In the genomic region with DNA sequence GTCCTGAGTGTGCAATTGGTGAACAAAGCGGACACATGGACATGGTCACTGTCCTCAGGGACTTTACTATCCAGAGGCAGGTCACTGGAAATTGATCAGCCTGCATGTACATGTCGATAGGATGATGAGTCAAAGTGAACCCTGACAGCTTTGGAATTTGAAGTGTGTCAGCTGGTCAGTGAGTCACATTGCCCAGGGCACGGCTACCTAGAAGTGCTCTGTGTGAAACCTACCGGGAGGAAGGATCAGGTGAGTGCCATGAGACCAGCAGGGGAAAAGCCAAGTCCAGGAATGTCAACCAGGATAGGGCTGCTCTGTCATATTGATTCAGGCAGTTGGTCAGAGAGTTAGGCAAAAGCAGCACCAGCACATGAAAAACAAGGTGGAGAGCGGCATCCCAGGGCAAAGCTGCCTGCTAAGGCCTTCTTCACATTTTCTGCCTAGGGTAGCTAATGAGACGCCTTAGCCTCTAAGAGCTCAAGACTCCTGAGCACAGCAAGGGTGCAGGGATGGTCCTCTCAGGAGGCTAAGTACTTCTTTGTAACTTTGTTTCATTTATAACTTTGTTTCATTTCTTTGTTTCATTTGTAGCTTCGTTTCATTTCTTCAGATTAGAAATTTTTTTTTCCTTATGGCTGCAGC, we compare ENCODE assay signal across 9 cellular contexts. TPM values are rescaled to one million over a fixed set of nuclear protein-coding genes. Genes with fewer than 3 reads are reported as not detected.
DNase-seq lines count a peak whose midpoint lies in the region; ATAC-seq, FAIRE-seq and TF ChIP-seq lines count a peak whose summit lies in the region.
"Had no signal": no experiment of that assay in that cellular context is flagged by ENCODE, and none has a peak within 500 bp of the region (broad histone marks: within the 10 kb centered on the region; RNA-seq: fewer than 3 reads in every experiment).

No MANE protein-coding gene starts in this region.

- no peaks in the 10 kb centered on the region for H3K79me2 ChIP-seq in K562 (ENCODE audit: control insufficient read depth, insufficient read depth, low read length)

- H3K4me1 Mint-ChIP-seq in natural killer cell treated with Interleukin-12 subunit alpha and Interleukin-12 subunit beta and Interleukin-15 and Interleukin-18, amount 100 ng/mL, for 72 hours (ENCODE audit: low read depth in 2 of 2): peaks cover 40 to 59% of the 10 kb centered on the region in 2 donors

- 37% methylated on average over 7 of the region's 7 CpGs for WGBS in K562 (ENCODE audit: insufficient coverage, low coverage, missing lambda C conversion rate)

- POLR2A ChIA-PET in K562 (lab: Yijun Ruan, JAX): interaction anchor here (0.6 to 1.1 kb wide), 2 partner anchors 9 to 19 kb away, joined by 3 to 4 read pairs; a partner anchor contains a TSS

- intact Hi-C loops in K562 (cut with micrococcal nuclease): no loop called here

- peaks cover 0 to 16% of the 10 kb centered on the region in 2 donors for H3K27me3 Mint-ChIP-seq in natural killer cell treated with Interleukin-12 subunit alpha and Interleukin-12 subunit beta and Interleukin-15 and Interleukin-18, amount 100 ng/mL, for 72 hours

- H4K20me1 ChIP-seq in K562 (replicated peaks; ENCODE audit: control insufficient read depth, insufficient read depth, low read length): no peaks in the 10 kb centered on the region

- peak overlapping the region; percentile 20; the same call in 1 of the 2 replicates for H2AFZ ChIP-seq in K562 (ENCODE audit: low read depth, low read length)

- DNase-seq in ELR (ENCODE audit: low read depth): peak; percentile 70
- DNase-seq in HPDE6-E6E7 (ENCODE audit: extremely low spot score): peak; percentile 94
- DNase-seq in K562 (ENCODE audit: extremely low read depth in 1 of 4, low spot score in 3 of 4): no peak
- no peak for DNase-seq in natural killer cell treated with Interleukin-12 subunit alpha and Interleukin-12 subunit beta and Interleukin-15 and Interleukin-18, amount 100 ng/mL, for 72 hours (ENCODE audit: low spot score)
- no peak for DNase-seq in NCI-H1930 (lab: John Stamatoyannopoulos, UW)
- DNase-seq in NCI-H2029 treated with DMSO at 0.1 percent for 48 hours (lab: John Stamatoyannopoulos, UW): no peak
- no peak for DNase-seq in anterior cingulate cortex (lab: John Stamatoyannopoulos, UW)

- H3K9me3 Mint-ChIP-seq in natural killer cell treated with Interleukin-12 subunit alpha and Interleukin-12 subunit beta and Interleukin-15 and Interleukin-18, amount 100 ng/mL, for 72 hours: no peaks in the 10 kb centered on the region
- H3K9me3 Mint-ChIP-seq: brain had no signal

- in situ Hi-C loops in K562 (cut with MboI): no loop called here

- H3K27ac ChIP-seq in K562 (ENCODE audit: extremely low read depth, low read depth, low read length): no peak overlapping the region

- H3K9me1 ChIP-seq in K562 (ENCODE audit: control insufficient read depth, insufficient read depth, low read length): no peaks in the 10 kb centered on the region

- no peak for TF ChIP-seq RAD21 in K562 (CRISPR knock-in tag; conservative IDR thresholded peaks at IDR 0.05 in 1 of 2, IDR thresholded peaks at IDR 0.05 in 1 of 2)

- H3K4me1 ChIP-seq in K562 (replicated peaks in 1 of 2; ENCODE audit: control insufficient read depth in 2 of 2, insufficient read depth in 2 of 2, low read length in 2 of 2): peaks cover 3 to 7% of the 10 kb centered on the region in 2 experiments; a peak in 3 of 5 replicates

- H3K9ac ChIP-seq in K562 (ENCODE audit: insufficient read depth in 1 of 2, low read depth in 2 of 2, low read length in 2 of 2): peak overlapping the region in 1 of 2 experiments; percentile 17; a peak in 1 of 4 replicates

- H3K36me3 ChIP-seq in K562 (ENCODE audit: control insufficient read depth, insufficient read depth, low read length): no peaks in the 10 kb centered on the region

- H3K4me3 Mint-ChIP-seq in natural killer cell treated with Interleukin-12 subunit alpha and Interleukin-12 subunit beta and Interleukin-15 and Interleukin-18, amount 100 ng/mL, for 72 hours: peak overlapping the region; percentile 12
- H3K4me3 Mint-ChIP-seq: brain had no signal

- no peak overlapping the region for H3K4me2 ChIP-seq in K562 (ENCODE audit: insufficient read depth, low read length)

- BruUV-seq in K562 (replicated peaks; lab: Mats Ljungman, UMichigan): no TSS peak

- peak; percentile 67 for FAIRE-seq in K562 (lab: Jason Lieb, UNC)
- FAIRE-seq: islet of Langerhans had no signal

- no peak for ATAC-seq in K562
- no peak for ATAC-seq in natural killer cell treated with Interleukin-12 subunit alpha and Interleukin-12 subunit beta and Interleukin-15 and Interleukin-18, amount 100 ng/mL, for 72 hours

- H3K9me3 ChIP-seq in K562 (replicated peaks; ENCODE audit: control insufficient read depth, insufficient read depth, low read depth, low read length): peaks cover 4% of the 10 kb centered on the region; the same call in 1 of the 2 replicates

- H3K27me3 ChIP-seq in K562 (ENCODE audit: control insufficient read depth in 2 of 2, insufficient read depth in 2 of 2, low read length in 2 of 2): no peaks in the 10 kb centered on the region

- no peak for TF ChIP-seq POLR2A in K562 (conservative IDR thresholded peaks at IDR 0.05)

- CTCF ChIA-PET in K562 (lab: Yijun Ruan, JAX; ENCODE audit: low intra/inter-chr PET ratio): no interaction called here

- H3K36me3 Mint-ChIP-seq in natural killer cell treated with Interleukin-12 subunit alpha and Interleukin-12 subunit beta and Interleukin-15 and Interleukin-18, amount 100 ng/mL, for 72 hours: no peaks in the 10 kb centered on the region
- H3K36me3 Mint-ChIP-seq: brain had no signal

- peak overlapping the region; percentile 44 to 79 for H3K27ac Mint-ChIP-seq in natural killer cell treated with Interleukin-12 subunit alpha and Interleukin-12 subunit beta and Interleukin-15 and Interleukin-18, amount 100 ng/mL, for 72 hours

- H3K4me3 ChIP-seq in K562: no peak overlapping the region

- no peak for TF ChIP-seq EP300 in K562 (IDR thresholded peaks at IDR 0.05; ENCODE audit: low read length)

- TF ChIP-seq CTCF in K562 (IDR thresholded peaks at IDR 0.05 in 2 of 3, conservative IDR thresholded peaks at IDR 0.05 in 1 of 3; ENCODE audit: insufficient read depth in 2 of 3, low read depth in 1 of 3, low read length in 3 of 3): no peak

TF ChIP-seq in K562, 482 proteins besides CTCF, POLR2A, EP300 and RAD21:
- TF ChIP-seq, protein P1, sequence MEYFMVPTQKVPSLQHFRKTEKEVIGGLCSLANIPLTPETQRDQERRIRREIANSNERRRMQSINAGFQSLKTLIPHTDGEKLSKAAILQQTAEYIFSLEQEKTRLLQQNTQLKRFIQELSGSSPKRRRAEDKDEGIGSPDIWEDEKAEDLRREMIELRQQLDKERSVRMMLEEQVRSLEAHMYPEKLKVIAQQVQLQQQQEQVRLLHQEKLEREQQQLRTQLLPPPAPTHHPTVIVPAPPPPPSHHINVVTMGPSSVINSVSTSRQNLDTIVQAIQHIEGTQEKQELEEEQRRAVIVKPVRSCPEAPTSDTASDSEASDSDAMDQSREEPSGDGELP (CRISPR knock-in tag; IDR thresholded peaks at IDR 0.05; ENCODE audit: borderline replicate concordance): peak; percentile 24; the same call in 1 of the 2 replicates
- no peak for TF ChIP-seq MAFG (tag; conservative IDR thresholded peaks at IDR 0.05)
- no peak for TF ChIP-seq ZNF311 (CRISPR knock-in tag; IDR thresholded peaks at IDR 0.05)
- no peak for TF ChIP-seq NFIX (CRISPR knock-in tag; IDR thresholded peaks at IDR 0.05; ENCODE audit: low read depth)

RNA-seq across cellular contexts. Expression of a gene that starts 19.4 kb away (rescaled TPM):
- 9.1 and 68.5 TPM in 2 replicates for total RNA-seq in K562 (2011; cell fraction: chromatin; rRNA removed; ENCODE audit: low replicate concordance)
- 2.7 and 5.9 TPM in 2 replicates for total RNA-seq in K562 (2011; cell fraction: nucleolus; rRNA removed)
- total RNA-seq in K562 (2011; cell fraction: nucleoplasm; rRNA removed): 15.7 and 17.2 TPM in 2 replicates
- total RNA-seq in K562 (2014; rRNA removed) (20.2 and 22.5 TPM in 2 replicates), K562 (2014; rRNA removed; fragmentation: Illumina TruSeq; extraction: Trizol) (33.7 and 44.2 TPM in 2 replicates), K562 (2015; rRNA removed; fragmentation: Illumina TruSeq; extraction: Trizol) (15.9 and 18.3 TPM in 2 replicates), K562 (2021) (28.0 and 44.1 TPM in 2 replicates)
- polyA plus RNA-seq in K562 (2011; rRNA removed) (28.1 and 40.2 TPM in 2 replicates), K562 (2014; fragmentation: Illumina TruSeq; extraction: Trizol) (38.0 and 38.2 TPM in 2 replicates), K562 (2014; fragmentation: Nextera tagmentation; extraction: Ambion mirVana) (10 to 100 TPM; 12.9 to 18.1 TPM), K562 (2014; rRNA removed) (34.4 and 36.6 TPM in 2 replicates)
- polyA plus RNA-seq in K562 (2011; cell fraction: cytosol; rRNA removed): 2.7 and 13.3 TPM in 2 replicates
- 11.9 and 17.6 TPM in 2 replicates for polyA plus RNA-seq in K562 (2011; cell fraction: nucleus; rRNA removed)
- 38.4 and 47.3 TPM in 2 replicates for polyA plus RNA-seq in K562 (2012)
- 37.7 and 52.1 TPM in 2 replicates for polyA minus RNA-seq in K562 (2011; rRNA and poly(A)+ RNA removed)
- polyA minus RNA-seq in K562 (2011; cell fraction: cytosol; rRNA and poly(A)+ RNA removed): 14.9 and 17.9 TPM in 2 replicates
- polyA minus RNA-seq in K562 (2011; cell fraction: nucleus; rRNA and poly(A)+ RNA removed): 11.0 and 21.5 TPM in 2 replicates
- total RNA-seq in natural killer cell treated with Interleukin-12 subunit alpha and Interleukin-12 subunit beta and Interleukin-15 and Interleukin-18, amount 100 ng/mL, for 72 hours: 10 to 100 TPM; 36.7 to 48.6 TPM

Comparison
In these comparisons a context has a peak if more than half of its experiments do, and no peak if none do; other contexts are left out.
1. DNase-seq: peak in ELR (single experiment) and HPDE6-E6E7 (single experiment); none in K562 (0 of 4), natural killer cell treated with Interleukin-12 subunit alpha and Interleukin-12 subunit beta and Interleukin-15 and Interleukin-18, amount 100 ng/mL, for 72 hours (single experiment), NCI-H1930 (0 of 2), NCI-H2029 treated with DMSO at 0.1 percent for 48 hours (single experiment) and anterior cingulate cortex (0 of 58).